In genomic region chr11:9626778-9627394, GRCh38 we compare ENCODE assay signal across 1 cellular context.
TF ChIP-seq lines count a peak whose summit lies in the region.

No MANE protein-coding gene starts in this region.

TF ChIP-seq in liver, 16 proteins besides CTCF, POLR2A, EP300 and RAD21 (continued from another document):
- no peak for TF ChIP-seq JUND (IDR thresholded peaks at IDR 0.05)
TF ChIP-seq in liver: peak in this region for 6.
